ENCODE assay signal across 23 cellular contexts in the genomic region with DNA sequence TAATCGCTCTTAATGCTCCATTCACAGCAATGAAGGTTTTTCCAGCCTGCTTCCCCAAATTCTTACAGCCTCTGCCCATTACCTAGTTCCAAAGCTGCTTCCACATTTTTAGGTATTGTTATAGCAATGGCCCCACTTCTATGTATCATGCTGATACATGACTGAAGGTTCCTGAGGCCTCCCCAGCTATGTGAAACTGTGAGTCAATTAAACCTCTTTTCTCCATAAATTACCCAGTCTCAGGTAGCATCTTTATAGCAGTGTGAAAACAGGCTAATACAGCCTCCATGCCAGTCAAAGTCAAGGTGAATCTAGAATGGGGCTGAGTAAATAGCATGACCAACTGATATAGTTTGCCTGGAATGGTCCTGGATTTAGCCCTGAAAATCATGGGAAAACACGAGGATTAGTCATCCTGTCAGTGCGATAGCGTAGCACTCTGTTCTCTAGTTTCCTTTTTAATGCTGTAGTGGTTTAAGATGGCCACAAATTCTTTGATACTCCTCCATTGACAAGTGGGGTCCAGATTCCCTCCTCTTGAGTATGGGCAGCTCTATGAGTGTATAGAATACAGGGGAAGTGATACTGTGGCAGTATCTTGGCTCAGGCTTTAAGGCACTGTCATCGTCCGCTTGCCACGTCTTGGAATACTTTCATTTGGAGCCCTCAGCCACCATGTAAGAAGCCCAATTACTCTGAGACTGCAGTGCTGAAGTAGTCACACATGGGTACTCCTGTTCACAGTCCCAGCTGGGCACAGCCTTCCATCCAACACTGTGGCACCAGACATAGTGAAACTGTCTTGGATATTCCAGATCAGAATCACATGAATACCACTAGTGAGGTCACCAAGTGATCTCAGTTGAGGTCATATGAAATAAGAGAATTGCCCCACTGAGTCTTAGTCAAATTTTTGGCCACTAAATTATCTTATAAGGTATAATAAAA.
DNase-seq lines count a peak whose midpoint lies in the region; ATAC-seq lines count a peak whose summit lies in the region.
"Had no signal": no experiment of that assay in that cellular context is flagged by ENCODE, and none has a peak within 500 bp of the region (broad histone marks: within the 10 kb centered on the region; RNA-seq: fewer than 3 reads in every experiment).

No MANE protein-coding gene starts in this region.

- H3K27me3 Mint-ChIP-seq in activated T-cell treated with anti-CD3 and anti-CD28 coated beads, Interleukin-2, amount 50 U/mL, for 24 hours: no peaks in the 10 kb centered on the region
- H3K27me3 Mint-ChIP-seq in activated T-helper 2 cell treated with anti-CD3 and anti-CD28 coated beads, Interferon-gamma antibody, Interleukin-2, Interleukin-4, amounts not matched to agents 10 μg/mL and 5 μg/mL and 100 μg/mL, durations not matched to agents 14 hours and 24 hours and 36 hours (ENCODE audit: low read depth): peaks cover 11% of the 10 kb centered on the region

- no peaks in the 10 kb centered on the region for H3K36me3 Mint-ChIP-seq in activated T-cell treated with anti-CD3 and anti-CD28 coated beads, Interleukin-2, amount 50 U/mL, for 24 hours (ENCODE audit: low read depth)
- no peaks in the 10 kb centered on the region for H3K36me3 Mint-ChIP-seq in activated T-helper 2 cell treated with anti-CD3 and anti-CD28 coated beads, Interferon-gamma antibody, Interleukin-2, Interleukin-4, amounts not matched to agents 10 μg/mL and 5 μg/mL and 100 μg/mL, durations not matched to agents 14 hours and 24 hours and 36 hours (ENCODE audit: low read depth)

- peaks cover 43% of the 10 kb centered on the region for H3K4me1 ChIP-seq in HUES48 (ENCODE audit: control insufficient read depth, insufficient read depth, low read length)
- H3K4me1 ChIP-seq: upper lobe of right lung had no signal

- H3K9me3 ChIP-seq in HUES48 (ENCODE audit: control insufficient read depth, insufficient read depth, low read length): no peaks in the 10 kb centered on the region
- H3K9me3 ChIP-seq: BLaER1 treated with 17β-estradiol and CSF1 and Interleukin-3, amounts not matched to agents 10 nM and 100 nM; upper lobe of right lung had no signal

- H3K36me3 ChIP-seq in HUES48 (ENCODE audit: control insufficient read depth, insufficient read depth, low read length): no peaks in the 10 kb centered on the region
- H3K36me3 ChIP-seq: BLaER1 treated with 17β-estradiol and CSF1 and Interleukin-3, amounts not matched to agents 10 nM and 100 nM; upper lobe of right lung had no signal

- no peak for DNase-seq in activated T-cell treated with anti-CD3 and anti-CD28 coated beads, Interleukin-2, amount 50 U/mL, for 24 hours
- no peak for DNase-seq in activated T-cell treated with anti-CD3 and anti-CD28 coated beads, Interleukin-2, amount 50 U/mL, for 1 hour
- DNase-seq in activated T-helper 2 cell treated with anti-CD3 and anti-CD28 coated beads, Interferon-gamma antibody, Interleukin-2, Interleukin-4, amounts not matched to agents 10 μg/mL and 5 μg/mL and 100 μg/mL, durations not matched to agents 14 hours and 24 hours and 36 hours (ENCODE audit: low spot score): no peak
- DNase-seq in stimulated activated CD8-positive, alpha-beta memory T cell treated with anti-CD3 and anti-CD28 coated beads, Interleukin-4, amount 100 ng/mL, for 48 hours: peak; percentile 35
- DNase-seq: ACHN; activated B cell treated with CpG ODN at 0.5 μM for 24 hours; activated CD8-positive, alpha-beta memory T cell treated with anti-CD3 and anti-CD28 coated beads for 24 hours; GM23248; NCI-H1694; NCI-H2171; NCI-H526; RPMI8226; upper lobe of right lung had no signal

- H3K9me3 Mint-ChIP-seq in activated T-cell treated with anti-CD3 and anti-CD28 coated beads, Interleukin-2, amount 50 U/mL, for 24 hours: no peaks in the 10 kb centered on the region
- H3K9me3 Mint-ChIP-seq in activated T-helper 2 cell treated with anti-CD3 and anti-CD28 coated beads, Interferon-gamma antibody, Interleukin-2, Interleukin-4, amounts not matched to agents 10 μg/mL and 5 μg/mL and 100 μg/mL, durations not matched to agents 14 hours and 24 hours and 36 hours: no peaks in the 10 kb centered on the region

- peaks cover 34% of the 10 kb centered on the region for H3K4me1 Mint-ChIP-seq in activated T-cell treated with anti-CD3 and anti-CD28 coated beads, Interleukin-2, amount 50 U/mL, for 24 hours (ENCODE audit: low read depth)
- H3K4me1 Mint-ChIP-seq in activated T-helper 2 cell treated with anti-CD3 and anti-CD28 coated beads, Interferon-gamma antibody, Interleukin-2, Interleukin-4, amounts not matched to agents 10 μg/mL and 5 μg/mL and 100 μg/mL, durations not matched to agents 14 hours and 24 hours and 36 hours (ENCODE audit: low read depth): peaks cover 16% of the 10 kb centered on the region

- H3K4me3 Mint-ChIP-seq in activated T-cell treated with anti-CD3 and anti-CD28 coated beads, Interleukin-2, amount 50 U/mL, for 24 hours: no peak overlapping the region
- no peak overlapping the region for H3K4me3 Mint-ChIP-seq in activated T-helper 2 cell treated with anti-CD3 and anti-CD28 coated beads, Interferon-gamma antibody, Interleukin-2, Interleukin-4, amounts not matched to agents 10 μg/mL and 5 μg/mL and 100 μg/mL, durations not matched to agents 14 hours and 24 hours and 36 hours (ENCODE audit: low read depth)
- H3K4me3 Mint-ChIP-seq: activated B cell treated with CpG ODN at 0.5 μM for 24 hours had no signal

- intact Hi-C loops in activated T-helper 2 cell treated with anti-CD3 and anti-CD28 coated beads, Interferon-gamma antibody, Interleukin-2, Interleukin-4, amounts not matched to agents 10 μg/mL and 5 μg/mL and 100 μg/mL, durations not matched to agents 14 hours and 24 hours and 36 hours (cut with micrococcal nuclease): no loop called here

- H3K9ac ChIP-seq in HUES48 (ENCODE audit: low read depth, low read length): no peak overlapping the region; the same call in 1 of the 2 replicates
- H3K9ac ChIP-seq: BLaER1 treated with 17β-estradiol and CSF1 and Interleukin-3, amounts not matched to agents 10 nM and 100 nM; GM23248 had no signal

- H3K27me3 ChIP-seq in HUES48 (ENCODE audit: control insufficient read depth, insufficient read depth, low read length): no peaks in the 10 kb centered on the region
- H3K27me3 ChIP-seq: BLaER1 treated with 17β-estradiol and CSF1 and Interleukin-3, amounts not matched to agents 10 nM and 100 nM; upper lobe of right lung had no signal

- no peak overlapping the region for H3K4me3 ChIP-seq in HUES48 (ENCODE audit: low read depth, low read length)
- H3K4me3 ChIP-seq: BLaER1 treated with 17β-estradiol and CSF1 and Interleukin-3, amounts not matched to agents 10 nM and 100 nM; coronary artery; GM23248; K562; lung; SK-N-MC; skin epidermis; upper lobe of right lung had no signal

- ATAC-seq in HG02610 (IDR thresholded peaks at IDR 0.05; ENCODE audit: unreplicated experiment): no peak
- no peak for ATAC-seq in HG03159 (IDR thresholded peaks at IDR 0.05; ENCODE audit: unreplicated experiment)
- no peak for ATAC-seq in HG03175 (IDR thresholded peaks at IDR 0.05; ENCODE audit: unreplicated experiment)
- ATAC-seq: K562, upper lobe of right lung had no signal

- peak overlapping the region; percentile 88 for H3K27ac ChIP-seq in HUES48 (ENCODE audit: low read depth, low read length)
- H3K27ac ChIP-seq: BLaER1 treated with 17β-estradiol and CSF1 and Interleukin-3, amounts not matched to agents 10 nM and 100 nM; coronary artery; GM23248; SK-N-MC; skin epidermis; upper lobe of right lung had no signal

- H3K27ac Mint-ChIP-seq in activated T-cell treated with anti-CD3 and anti-CD28 coated beads, Interleukin-2, amount 50 U/mL, for 24 hours: peak overlapping the region; percentile 69
- H3K27ac Mint-ChIP-seq in activated T-helper 2 cell treated with anti-CD3 and anti-CD28 coated beads, Interferon-gamma antibody, Interleukin-2, Interleukin-4, amounts not matched to agents 10 μg/mL and 5 μg/mL and 100 μg/mL, durations not matched to agents 14 hours and 24 hours and 36 hours: peak overlapping the region; percentile 1
- H3K27ac Mint-ChIP-seq: activated B cell treated with CpG ODN at 0.5 μM for 24 hours had no signal
